ENCODE assay signal across 14 cellular contexts in the genomic region with DNA sequence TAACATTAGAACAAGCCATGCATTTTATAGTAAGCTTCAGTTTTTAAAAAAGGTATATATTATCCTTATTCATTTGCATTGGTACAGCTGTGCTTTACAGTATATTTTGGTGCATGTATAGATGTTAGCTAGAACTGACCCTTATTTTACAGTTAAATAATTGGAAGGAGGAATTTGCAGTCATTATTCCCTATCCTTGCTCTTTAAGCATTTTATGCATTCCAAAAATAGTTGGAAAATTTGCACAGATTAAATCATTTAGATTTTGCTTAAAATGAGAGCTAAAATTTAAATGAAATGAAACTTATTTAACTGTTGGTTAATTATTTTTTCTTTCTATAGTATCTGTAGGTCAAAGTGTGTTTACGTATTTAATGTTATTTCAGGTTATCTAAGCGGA.
DNase-seq lines count a peak whose midpoint lies in the region; ATAC-seq and FAIRE-seq lines count a peak whose summit lies in the region.
"Had no signal": no experiment of that assay in that cellular context is flagged by ENCODE, and none has a peak within 500 bp of the region (broad histone marks: within the 10 kb centered on the region; RNA-seq: fewer than 3 reads in every experiment).

No MANE protein-coding gene starts in this region.

- H3K27ac Mint-ChIP-seq in activated T-helper 2 cell treated with anti-CD3 and anti-CD28 coated beads, Interferon-gamma antibody, Interleukin-2, Interleukin-4, amounts not matched to agents 10 μg/mL and 5 μg/mL and 100 μg/mL, durations not matched to agents 14 hours and 24 hours and 36 hours, result no peak overlapping the region
- H3K27ac Mint-ChIP-seq: activated CD8-positive, alpha-beta memory T cell treated with anti-CD3 and anti-CD28 coated beads, Interleukin-2, amount 10 ng/mL, durations not matched to agents 7 days and 5 days had no signal

- H3K27me3 ChIP-seq in adipocyte (replicated peaks; ENCODE audit: control insufficient read depth, insufficient read depth, low read length) (no peaks in the 10 kb centered on the region), iPS-15b (ENCODE audit: control insufficient read depth, insufficient read depth, low read length) (no peaks in the 10 kb centered on the region), skeletal muscle satellite cell (ENCODE audit: control insufficient read depth, insufficient read depth, low read length) (no peaks in the 10 kb centered on the region)
- H3K27me3 ChIP-seq: cardiac muscle cell had no signal

- no peak overlapping the region for H3K4me3 Mint-ChIP-seq in activated T-helper 2 cell treated with anti-CD3 and anti-CD28 coated beads, Interferon-gamma antibody, Interleukin-2, Interleukin-4, amounts not matched to agents 10 μg/mL and 5 μg/mL and 100 μg/mL, durations not matched to agents 14 hours and 24 hours and 36 hours (ENCODE audit: low read depth)
- H3K4me3 Mint-ChIP-seq: activated CD8-positive, alpha-beta memory T cell treated with anti-CD3 and anti-CD28 coated beads, Interleukin-2, amount 10 ng/mL, durations not matched to agents 7 days and 5 days had no signal

- H3K36me3 Mint-ChIP-seq in activated T-helper 2 cell treated with anti-CD3 and anti-CD28 coated beads, Interferon-gamma antibody, Interleukin-2, Interleukin-4, amounts not matched to agents 10 μg/mL and 5 μg/mL and 100 μg/mL, durations not matched to agents 14 hours and 24 hours and 36 hours (ENCODE audit: low read depth), result no peaks in the 10 kb centered on the region
- H3K36me3 Mint-ChIP-seq: activated CD8-positive, alpha-beta memory T cell treated with anti-CD3 and anti-CD28 coated beads, Interleukin-2, amount 10 ng/mL, durations not matched to agents 7 days and 5 days had no signal

- H3K9ac ChIP-seq in adipocyte (ENCODE audit: low read length), result peak overlapping the region; percentile 82
- H3K9ac ChIP-seq in iPS-15b (ENCODE audit: low read depth, low read length), result no peak overlapping the region
- peak overlapping the region; percentile 87 for H3K9ac ChIP-seq in skeletal muscle satellite cell (ENCODE audit: low read depth, low read length)

- H3K4me3 ChIP-seq in adipocyte (ENCODE audit: low read length) (peak overlapping the region; percentile 84), iPS-15b (ENCODE audit: low read depth, low read length) (peak overlapping the region; percentile 8), skeletal muscle satellite cell (ENCODE audit: low read length) (peak overlapping the region; percentile 79)
- H3K4me3 ChIP-seq: cardiac muscle cell, SK-N-MC had no signal

- ATAC-seq in GM19035 (IDR thresholded peaks at IDR 0.05; ENCODE audit: unreplicated experiment) (no peak), GM21717 (IDR thresholded peaks at IDR 0.05; ENCODE audit: unreplicated experiment) (no peak)
- ATAC-seq: activated CD8-positive, alpha-beta memory T cell treated with anti-CD3 and anti-CD28 coated beads, Interleukin-2, amount 10 ng/mL, durations not matched to agents 7 days and 5 days had no signal

- peaks cover 5% of the 10 kb centered on the region for H3K4me1 ChIP-seq in adipocyte (ENCODE audit: control insufficient read depth, insufficient read depth, low read length)
- H3K4me1 ChIP-seq in iPS-15b (ENCODE audit: control insufficient read depth, insufficient read depth, low read length), result peaks cover 7% of the 10 kb centered on the region
- H3K4me1 ChIP-seq in skeletal muscle satellite cell (ENCODE audit: control insufficient read depth, insufficient read depth, low read length), result peaks cover 11% of the 10 kb centered on the region

- H3K9me3 Mint-ChIP-seq in activated T-helper 2 cell treated with anti-CD3 and anti-CD28 coated beads, Interferon-gamma antibody, Interleukin-2, Interleukin-4, amounts not matched to agents 10 μg/mL and 5 μg/mL and 100 μg/mL, durations not matched to agents 14 hours and 24 hours and 36 hours, result peaks cover 3% of the 10 kb centered on the region

- H3K27me3 Mint-ChIP-seq in activated T-helper 2 cell treated with anti-CD3 and anti-CD28 coated beads, Interferon-gamma antibody, Interleukin-2, Interleukin-4, amounts not matched to agents 10 μg/mL and 5 μg/mL and 100 μg/mL, durations not matched to agents 14 hours and 24 hours and 36 hours (ENCODE audit: low read depth), result no peaks in the 10 kb centered on the region
- H3K27me3 Mint-ChIP-seq: activated CD8-positive, alpha-beta memory T cell treated with anti-CD3 and anti-CD28 coated beads, Interleukin-2, amount 10 ng/mL, durations not matched to agents 7 days and 5 days had no signal

- no peak for FAIRE-seq in HTR-8/SVneo (lab: Jason Lieb, UNC)
- FAIRE-seq: GM12892 had no signal

- H3K9me3 ChIP-seq in adipocyte (ENCODE audit: control insufficient read depth, low read length), result no peaks in the 10 kb centered on the region
- H3K9me3 ChIP-seq in iPS-15b (ENCODE audit: control insufficient read depth, insufficient read depth, low read length), result no peaks in the 10 kb centered on the region
- H3K9me3 ChIP-seq in skeletal muscle satellite cell (replicated peaks; ENCODE audit: low read length), result no peaks in the 10 kb centered on the region

- peak overlapping the region; percentile 89 for H3K4me2 ChIP-seq in skeletal muscle satellite cell (ENCODE audit: low read length)

- intact Hi-C loops in activated T-helper 2 cell treated with anti-CD3 and anti-CD28 coated beads, Interferon-gamma antibody, Interleukin-2, Interleukin-4, amounts not matched to agents 10 μg/mL and 5 μg/mL and 100 μg/mL, durations not matched to agents 14 hours and 24 hours and 36 hours (cut with micrococcal nuclease), result no loop called here

- no peaks in the 10 kb centered on the region for H3K36me3 ChIP-seq in adipocyte (ENCODE audit: control insufficient read depth, insufficient read depth, low read length, severe bottlenecking)
- H3K36me3 ChIP-seq in iPS-15b (ENCODE audit: control insufficient read depth, insufficient read depth, low read length), result no peaks in the 10 kb centered on the region
- no peaks in the 10 kb centered on the region for H3K36me3 ChIP-seq in skeletal muscle satellite cell (ENCODE audit: insufficient read depth, low read length)
- H3K36me3 ChIP-seq: cardiac muscle cell had no signal

- peak; percentile 27 for DNase-seq in EH (ENCODE audit: low read depth)
- DNase-seq in adipocyte (ENCODE audit: low read depth), result peak; percentile 12
- DNase-seq in HTR-8/SVneo (ENCODE audit: insufficient read length, low spot score), result no peak
- no peak for DNase-seq in activated T-helper 2 cell treated with anti-CD3 and anti-CD28 coated beads, Interferon-gamma antibody, Interleukin-2, Interleukin-4, amounts not matched to agents 10 μg/mL and 5 μg/mL and 100 μg/mL, durations not matched to agents 14 hours and 24 hours and 36 hours (ENCODE audit: low spot score)
- DNase-seq: activated CD8-positive, alpha-beta memory T cell treated with anti-CD3 and anti-CD28 coated beads, Interleukin-2, amount 10 ng/mL, durations not matched to agents 7 days and 5 days; hypothalamus; Karpas-422 had no signal

- H3K4me1 Mint-ChIP-seq in activated T-helper 2 cell treated with anti-CD3 and anti-CD28 coated beads, Interferon-gamma antibody, Interleukin-2, Interleukin-4, amounts not matched to agents 10 μg/mL and 5 μg/mL and 100 μg/mL, durations not matched to agents 14 hours and 24 hours and 36 hours (ENCODE audit: low read depth), result no peaks in the 10 kb centered on the region
- H3K4me1 Mint-ChIP-seq: activated CD8-positive, alpha-beta memory T cell treated with anti-CD3 and anti-CD28 coated beads, Interleukin-2, amount 10 ng/mL, durations not matched to agents 7 days and 5 days had no signal

Comparison
In these comparisons a context has a peak if more than half of its experiments do, and no peak if none do; other contexts are left out.
1. DNase-seq: peak in EH (single experiment) and adipocyte (single experiment); none in HTR-8/SVneo (single experiment) and activated T-helper 2 cell treated with anti-CD3 and anti-CD28 coated beads, Interferon-gamma antibody, Interleukin-2, Interleukin-4, amounts not matched to agents 10 μg/mL and 5 μg/mL and 100 μg/mL, durations not matched to agents 14 hours and 24 hours and 36 hours (single experiment).
2. H3K4me3 ChIP-seq: peak in every context shown above with its lines; median percentile 84 in adipocyte; 79 in skeletal muscle satellite cell; 8 in iPS-15b.